25 cellular contexts compared by ENCODE assay signal in genomic region chr5:151780348-151780747, GRCh38. TPM values are rescaled to one million over a fixed set of nuclear protein-coding genes. Genes with fewer than 3 reads are reported as not detected.
A peak's percentile ranks its signal among the peaks of the same experiment; 100 is the strongest.
DNase-seq lines count a peak whose midpoint lies in the region; ATAC-seq, FAIRE-seq and TF ChIP-seq lines count a peak whose summit lies in the region.
"Had no signal": no experiment of that assay in that cellular context is flagged by ENCODE, and none has a peak within 500 bp of the region (broad histone marks: within the 10 kb centered on the region; RNA-seq: fewer than 3 reads in every experiment).

No MANE protein-coding gene starts in this region.

- H3K36me3 Mint-ChIP-seq in CD8-positive, alpha-beta memory T cell: peaks cover 0 to 36% (median 16%) of the 10 kb centered on the region in 3 donors
- no peaks in the 10 kb centered on the region for H3K36me3 Mint-ChIP-seq in T-helper 17 cell (ENCODE audit: low read depth)

- H2BK15ac ChIP-seq in mesenchymal stem cell (ENCODE audit: low read depth, poor library complexity, severe bottlenecking): no peak overlapping the region

- TF ChIP-seq EP300 in A549 (IDR thresholded peaks at IDR 0.05): no peak

- no peak for TF ChIP-seq CTCF in A549 (IDR thresholded peaks at IDR 0.05)

- no peaks in the 10 kb centered on the region for H3K27me3 Mint-ChIP-seq in CD8-positive, alpha-beta memory T cell
- H3K27me3 Mint-ChIP-seq in T-helper 17 cell: no peaks in the 10 kb centered on the region
- H3K27me3 Mint-ChIP-seq: activated CD4-positive, alpha-beta T cell treated with anti-CD3 and anti-CD28 coated beads, Interleukin-2, amount 10 ng/mL, durations not matched to agents 7 days and 5 days had no signal

- H3K4me2 ChIP-seq in A549 (peak overlapping the region; percentile 7; the same call in 1 of the 3 replicates), mesenchymal stem cell (ENCODE audit: low read length, poor library complexity, severe bottlenecking) (no peak overlapping the region)
- H3K4me2 ChIP-seq: KMS-11 had no signal

- H3K14ac ChIP-seq in mesenchymal stem cell (ENCODE audit: low read length in 2 of 2): no peak overlapping the region

- H3K4me3 Mint-ChIP-seq in CD8-positive, alpha-beta memory T cell: peak overlapping the region; percentile 16 to 64 (median 35)
- H3K4me3 Mint-ChIP-seq in T-helper 17 cell: peak overlapping the region; percentile 65
- H3K4me3 Mint-ChIP-seq: activated CD4-positive, alpha-beta T cell treated with anti-CD3 and anti-CD28 coated beads, Interleukin-2, amount 10 ng/mL, durations not matched to agents 7 days and 5 days; natural killer cell had no signal

- 92% methylated on average over 11 of the region's 11 CpGs for WGBS in A549 (ENCODE audit: missing lambda C conversion rate)
- 86% methylated on average over 11 of the region's 11 CpGs for WGBS in mesenchymal stem cell

- H2AK5ac ChIP-seq in mesenchymal stem cell (ENCODE audit: low read length, severe bottlenecking): no peak overlapping the region

- TF ChIP-seq RAD21 in A549 (conservative IDR thresholded peaks at IDR 0.05 in 1 of 2, IDR thresholded peaks at IDR 0.05 in 1 of 2): no peak

- H3K4me3 ChIP-seq in A549 (no peak overlapping the region), mesenchymal stem cell (ENCODE audit: insufficient read depth in 1 of 2, low read depth in 1 of 2, low read length in 2 of 2) (no peak overlapping the region)
- no peak overlapping the region for H3K4me3 ChIP-seq in CD8-positive, alpha-beta memory T cell (ENCODE audit: low read length)
- H3K4me3 ChIP-seq: PC-9, sigmoid colon had no signal

- TF ChIP-seq POLR2A in A549 (IDR thresholded peaks at IDR 0.05; ENCODE audit: low read length): no peak

- no peak overlapping the region for H2BK12ac ChIP-seq in mesenchymal stem cell (ENCODE audit: low read length in 2 of 2)

- H3K4me1 Mint-ChIP-seq in CD8-positive, alpha-beta memory T cell: peaks cover 83 to 97% (median 95%) of the 10 kb centered on the region in 3 donors
- H3K4me1 Mint-ChIP-seq in T-helper 17 cell: peaks cover 62% of the 10 kb centered on the region

- H3K9ac ChIP-seq in mesenchymal stem cell (ENCODE audit: low read length): no peak overlapping the region
- H3K9ac ChIP-seq: KMS-11, parathyroid adenoma had no signal

- no peak overlapping the region for H2AFZ ChIP-seq in mesenchymal stem cell (ENCODE audit: low read depth, low read length)
- H2AFZ ChIP-seq: parathyroid adenoma, PC-9 had no signal

- H3K4me1 ChIP-seq in A549: peaks cover 67% of the 10 kb centered on the region
- peaks cover 81% of the 10 kb centered on the region for H3K4me1 ChIP-seq in CD8-positive, alpha-beta memory T cell (ENCODE audit: insufficient read depth, low read length)
- H3K4me1 ChIP-seq in mesenchymal stem cell (ENCODE audit: control insufficient read depth, insufficient read depth, low read depth, low read length): peaks cover 11% of the 10 kb centered on the region

- ATAC-seq in A549 (no peak), T-helper 17 cell (no peak), HG03175 (IDR thresholded peaks at IDR 0.05; ENCODE audit: unreplicated experiment) (no peak)
- ATAC-seq: foreskin keratinocyte, natural killer cell had no signal

- H4K91ac ChIP-seq in mesenchymal stem cell (ENCODE audit: low read length): no peak overlapping the region

- DNase-seq in A549 (ENCODE audit: low read depth in 1 of 2, low spot score in 1 of 2) (no peak), T-helper 17 cell (no peak), mesenchymal stem cell (no peak), HTR-8/SVneo (ENCODE audit: insufficient read length, low spot score) (no peak)
- no peak for DNase-seq in CD8-positive, alpha-beta memory T cell
- DNase-seq in activated CD4-positive, CD25-positive, alpha-beta regulatory T cell treated with anti-CD3 and anti-CD28 coated beads, Interleukin-2, amount 50 U/mL, for 72 hours: no peak
- no peak for DNase-seq in central memory CD4-positive, alpha-beta T cell
- DNase-seq: activated CD4-positive, alpha-beta T cell treated with anti-CD3 and anti-CD28 coated beads, Interleukin-2, amount 10 ng/mL, durations not matched to agents 7 days and 5 days; activated CD8-positive, alpha-beta memory T cell treated with anti-CD3 and anti-CD28 coated beads, Interleukin-2, amount 50 U/mL, for 4 hours; aorta; DMS79; foreskin keratinocyte; hippocampal formation; kidney; mammary epithelial cell; natural killer cell; NCI-H1048; NCI-H2029; NCI-H226; PC-9; SIG-M5; sigmoid colon had no signal

- H3K27ac Mint-ChIP-seq in CD8-positive, alpha-beta memory T cell: peak overlapping the region in 6 of 8 donors; percentile 6 to 60 (median 39)
- peak overlapping the region; percentile 21 for H3K27ac Mint-ChIP-seq in T-helper 17 cell
- H3K27ac Mint-ChIP-seq: activated CD4-positive, alpha-beta T cell treated with anti-CD3 and anti-CD28 coated beads, Interleukin-2, amount 10 ng/mL, durations not matched to agents 7 days and 5 days had no signal

- H2BK5ac ChIP-seq in mesenchymal stem cell (ENCODE audit: low read depth, low read length, poor library complexity, severe bottlenecking): no peak overlapping the region

- H3K36me3 ChIP-seq in CD8-positive, alpha-beta memory T cell (ENCODE audit: insufficient read depth, low read length): no peaks in the 10 kb centered on the region
- peaks cover 4 to 16% of the 10 kb centered on the region in 2 experiments for H3K36me3 ChIP-seq in mesenchymal stem cell (ENCODE audit: control insufficient read depth in 1 of 2, insufficient read depth in 2 of 2, low read depth in 1 of 2, low read length in 2 of 2)

- H3K27me3 ChIP-seq in CD8-positive, alpha-beta memory T cell (ENCODE audit: insufficient read depth, low read length, poor library complexity, severe bottlenecking): no peaks in the 10 kb centered on the region
- no peaks in the 10 kb centered on the region for H3K27me3 ChIP-seq in mesenchymal stem cell (ENCODE audit: control insufficient read depth in 1 of 2, insufficient read depth in 1 of 2, low read length in 2 of 2)
- H3K27me3 ChIP-seq: foreskin keratinocyte, sigmoid colon had no signal

- H3K79me1 ChIP-seq in mesenchymal stem cell (replicated peaks; ENCODE audit: low read length, poor library complexity, severe bottlenecking): no peaks in the 10 kb centered on the region

- CTCF ChIA-PET in A549 (lab: Yijun Ruan, JAX): no interaction called here
- CTCF ChIA-PET in CD8-positive, alpha-beta memory T cell (lab: Charles Lee): no interaction called here

- no peak overlapping the region for H2BK120ac ChIP-seq in mesenchymal stem cell (ENCODE audit: low read depth, low read length)

- no peak for FAIRE-seq in A549 (lab: Jason Lieb, UNC)
- FAIRE-seq in HTR-8/SVneo (lab: Jason Lieb, UNC): no peak

- no peaks in the 10 kb centered on the region for H3K9me3 Mint-ChIP-seq in CD8-positive, alpha-beta memory T cell
- H3K9me3 Mint-ChIP-seq: activated CD4-positive, alpha-beta T cell treated with anti-CD3 and anti-CD28 coated beads, Interleukin-2, amount 10 ng/mL, durations not matched to agents 7 days and 5 days; natural killer cell had no signal

- POLR2A ChIA-PET in A549 (lab: Yijun Ruan, JAX): interaction anchor here (2.7 kb wide), 1 partner anchor 9 kb away, joined by 18 read pairs; the partner anchor contains the start of gene G3BP1
- POLR2A ChIA-PET in CD8-positive, alpha-beta memory T cell (lab: Charles Lee): interaction anchor here (2.3 kb wide), 1 partner anchor 9 kb away, joined by 6 read pairs; the partner anchor contains the start of gene G3BP1

- H3K4ac ChIP-seq in mesenchymal stem cell (ENCODE audit: low read depth in 1 of 2, low read length in 2 of 2): no peak overlapping the region

- H3K9me3 ChIP-seq in A549 (no peaks in the 10 kb centered on the region), T-helper 17 cell (ENCODE audit: control insufficient read depth, low read length, poor library complexity, severe bottlenecking) (no peaks in the 10 kb centered on the region), mesenchymal stem cell (ENCODE audit: control insufficient read depth, low read length) (no peaks in the 10 kb centered on the region)
- H3K9me3 ChIP-seq in CD8-positive, alpha-beta memory T cell (ENCODE audit: low read length): no peaks in the 10 kb centered on the region
- H3K9me3 ChIP-seq: sigmoid colon had no signal

- no peak overlapping the region for H3K23ac ChIP-seq in mesenchymal stem cell (ENCODE audit: low read length in 2 of 2)

- H3K27ac ChIP-seq in A549 (no peak overlapping the region), mesenchymal stem cell (ENCODE audit: low read length, poor library complexity, severe bottlenecking) (no peak overlapping the region)
- H3K27ac ChIP-seq in CD8-positive, alpha-beta memory T cell (ENCODE audit: low read depth, low read length): no peak overlapping the region
- H3K27ac ChIP-seq: foreskin keratinocyte, KMS-11, parathyroid adenoma, PC-9, sigmoid colon had no signal

- no peak overlapping the region for H3K18ac ChIP-seq in mesenchymal stem cell (ENCODE audit: low read depth in 1 of 2, low read length in 2 of 2)

- H4K8ac ChIP-seq in mesenchymal stem cell (ENCODE audit: low read length): peak overlapping the region; percentile 28

RNA-seq across cellular contexts. Expression of gene G3BP1, which starts 8.6 kb away (rescaled TPM):
- 126 and 167 TPM in 2 replicates for polyA plus RNA-seq in A549 (2011; rRNA removed)
- polyA plus RNA-seq in A549 (2012; cell fraction: cytosol; rRNA removed): 29.1 and 31.7 TPM in 2 replicates
- 30.8 and 60.6 TPM in 2 replicates for polyA plus RNA-seq in A549 (2012; cell fraction: nucleus; rRNA removed)
- 176 to 178 TPM (median 176 TPM) in 3 replicates for polyA plus RNA-seq in A549 (2017; fragmentation: RNase III; extraction: RNeasy Plus Mini Kit Qiagen cat#74134 plus additional on column Dnase treatment)
- 284 and 339 TPM in 2 replicates for polyA minus RNA-seq in A549 (2011; rRNA and poly(A)+ RNA removed)
- total RNA-seq in CD8-positive, alpha-beta memory T cell: 100 to 1,000 TPM; 371 to 377 TPM
- 142 TPM for polyA plus RNA-seq in CD8-positive, alpha-beta memory T cell
- 100 to 1,000 TPM; 115 to 117 TPM for total RNA-seq in T-helper 17 cell
- polyA plus RNA-seq in mesenchymal stem cell (2013, experiment 1 of 2): 50.3 TPM
- polyA plus RNA-seq in mesenchymal stem cell (2013, experiment 2 of 2): 51.5 TPM

RNA-seq across cellular contexts. Expression of gene ATOX1, which starts 21.9 kb away (rescaled TPM):
- polyA plus RNA-seq in A549 (2011; rRNA removed) (58.1 and 78.8 TPM in 2 replicates), A549 (2017; fragmentation: RNase III; extraction: RNeasy Plus Mini Kit Qiagen cat#74134 plus additional on column Dnase treatment) (215 to 223 TPM (median 218 TPM) in 3 replicates)
- 299 and 387 TPM in 2 replicates for polyA plus RNA-seq in A549 (2012; cell fraction: cytosol; rRNA removed)
- 100 and 118 TPM in 2 replicates for polyA plus RNA-seq in A549 (2012; cell fraction: nucleus; rRNA removed)
- 61.8 and 72.7 TPM in 2 replicates for polyA minus RNA-seq in A549 (2011; rRNA and poly(A)+ RNA removed)
- 100 to 1,000 TPM in 1 of 2 experiments, 10 to 100 TPM in 1; 91.0 to 103 TPM for total RNA-seq in CD8-positive, alpha-beta memory T cell
- 67.7 TPM for polyA plus RNA-seq in CD8-positive, alpha-beta memory T cell
- 10 to 100 TPM; 24.3 to 26.1 TPM for total RNA-seq in T-helper 17 cell
- 310 TPM for polyA plus RNA-seq in mesenchymal stem cell (2013, experiment 1 of 2)
- polyA plus RNA-seq in mesenchymal stem cell (2013, experiment 2 of 2): 311 TPM
